In the genomic region with DNA sequence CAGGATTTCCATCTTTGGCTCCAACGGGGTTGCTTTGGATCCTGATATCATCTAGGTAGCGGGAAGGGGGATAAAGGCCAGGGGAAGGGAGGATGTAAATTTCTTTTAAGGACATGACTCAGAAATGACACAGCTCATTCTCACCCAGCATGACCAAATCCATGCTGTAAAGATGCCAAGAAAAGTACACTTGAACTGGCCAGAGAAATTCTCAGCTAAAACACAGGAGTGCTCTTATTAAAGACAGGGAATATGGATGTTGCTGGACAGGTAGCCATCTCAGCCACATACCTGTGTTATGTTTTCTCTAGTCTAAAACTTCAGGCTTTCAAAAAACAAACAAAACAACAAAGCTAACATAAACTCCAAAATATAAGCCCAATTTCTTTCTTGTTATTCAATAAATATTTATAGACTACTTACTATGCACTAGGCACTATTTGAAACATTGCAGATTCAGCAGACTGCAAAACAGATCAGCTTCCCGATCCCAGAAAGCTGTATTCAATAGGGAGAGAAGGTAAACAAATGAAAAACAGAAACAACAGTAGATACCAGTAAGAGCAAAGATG, we compare ENCODE assay signal across 8 cellular contexts.
DNase-seq lines count a peak whose midpoint lies in the region; ATAC-seq and TF ChIP-seq lines count a peak whose summit lies in the region.

No MANE protein-coding gene starts in this region.

- peak overlapping the region in 1 of 2 experiments; percentile 66; a peak in 1 of 4 replicates for H4K8ac ChIP-seq in IMR-90 (ENCODE audit: low read depth in 2 of 2, low read length in 2 of 2)

- 0 out of 2 replicates have a peak overlapping the region, but pooled peaks have one; percentile 53 for H3K4ac ChIP-seq in IMR-90 (ENCODE audit: low read depth, low read length)

- H3K27me3 Mint-ChIP-seq in chondrocyte (ENCODE audit: low read depth): no peaks in the 10 kb centered on the region

- in situ Hi-C loops in IMR-90 (cut with MboI; ENCODE audit: low sequenced_read_pairs): no loop called here

- intact Hi-C loops in IMR-90 (cut with micrococcal nuclease): no loop called here

- no peak overlapping the region for H3K18ac ChIP-seq in IMR-90 (ENCODE audit: low read depth, low read length)

- H2BK5ac ChIP-seq in IMR-90 (ENCODE audit: low read depth, low read length, poor library complexity, severe bottlenecking): no peak overlapping the region

- no peak overlapping the region for H4K91ac ChIP-seq in IMR-90 (ENCODE audit: insufficient read depth, low read depth, low read length)

- 0 out of 2 replicates have a peak overlapping the region, but pooled peaks have one; percentile 31 for H3K23ac ChIP-seq in IMR-90 (ENCODE audit: low read depth, low read length)

- TF ChIP-seq CTCF in IMR-90 (conservative IDR thresholded peaks at IDR 0.05; ENCODE audit: low read depth, low read length): no peak
- no peak for TF ChIP-seq CTCF in chondrocyte (IDR thresholded peaks at IDR 0.05)

- H3K9ac ChIP-seq in IMR-90 (ENCODE audit: low read depth, low read length): no peak overlapping the region

- H2BK120ac ChIP-seq in IMR-90 (ENCODE audit: low read depth, low read length): peak overlapping the region; percentile 35; the same call in 1 of the 2 replicates

- H3K4me2 ChIP-seq in IMR-90 (ENCODE audit: low read depth, low read length): peak overlapping the region; percentile 89

- DNase-seq in 8988T (peak; percentile 22), IMR-90 (peak; percentile 97), chondrocyte (ENCODE audit: low spot score) (no peak), medulla oblongata (ENCODE audit: extremely low spot score) (peak; percentile 14), iPS-NIHi11 (ENCODE audit: low spot score) (no peak)
- DNase-seq in activated CD8-positive, alpha-beta memory T cell treated with anti-CD3 and anti-CD28 coated beads, Interleukin-2, amount 50 U/mL, for 48 hours: no peak

- no peak overlapping the region for H3K56ac ChIP-seq in IMR-90 (ENCODE audit: extremely low read depth, insufficient read depth, low read length)

- peaks cover 7% of the 10 kb centered on the region for H3K4me1 ChIP-seq in IMR-90 (ENCODE audit: control insufficient read depth, insufficient read depth, low read length)

- peak overlapping the region; percentile 59; the same call in 1 of the 2 replicates for H2BK20ac ChIP-seq in IMR-90 (ENCODE audit: low read depth, low read length)

- peaks cover 2% of the 10 kb centered on the region; the same call in 1 of the 2 replicates for H3K27me3 ChIP-seq in IMR-90 (ENCODE audit: control insufficient read depth, insufficient read depth, low read length)

- no peak overlapping the region for H3K14ac ChIP-seq in IMR-90 (replicated peaks; ENCODE audit: low read depth, low read length)

- no peak overlapping the region for H2AK5ac ChIP-seq in IMR-90 (ENCODE audit: low read depth, low read length)

- H3K4me1 Mint-ChIP-seq in chondrocyte (ENCODE audit: low read depth): peaks cover 21% of the 10 kb centered on the region

- BruUV-seq in IMR-90 (replicated peaks; lab: Mats Ljungman, UMichigan): no TSS peak

- H3K9me3 Mint-ChIP-seq in chondrocyte (ENCODE audit: low read depth): peaks cover 4% of the 10 kb centered on the region

- no peak for TF ChIP-seq RAD21 in IMR-90 (IDR thresholded peaks at IDR 0.05; ENCODE audit: low read length)

- peak overlapping the region; percentile 67; the same call in 1 of the 2 replicates for H3K27ac ChIP-seq in IMR-90 (ENCODE audit: insufficient read depth, low read length)

- H3K9me1 ChIP-seq in IMR-90 (ENCODE audit: insufficient read depth, low read length): peaks cover 6% of the 10 kb centered on the region

- H3K4me3 Mint-ChIP-seq in chondrocyte (ENCODE audit: unreplicated experiment): peak overlapping the region; percentile 35

- POLR2A ChIA-PET in IMR-90 (lab: Charles Lee; ENCODE audit: unreplicated experiment): no interaction called here

- WGBS in IMR-90 (ENCODE audit: extremely low coverage in 2 of 2, insufficient read length in 1 of 2), 2 experiments: no CpG with 5 or more reads among the region's 3 CpGs

- no peaks in the 10 kb centered on the region for H3K36me3 ChIP-seq in IMR-90 (ENCODE audit: control insufficient read depth, insufficient read depth, low read length)

- no peaks in the 10 kb centered on the region for H3K9me3 ChIP-seq in IMR-90 (ENCODE audit: control insufficient read depth, insufficient read depth, low read length)

- CTCF ChIA-PET in IMR-90 (lab: Yijun Ruan, JAX): no interaction called here

- H4K5ac ChIP-seq in IMR-90 (ENCODE audit: low read depth, low read length): no peak overlapping the region

- H2BK15ac ChIP-seq in IMR-90 (ENCODE audit: low read depth, low read length): 0 out of 3 replicates have a peak overlapping the region, but pooled peaks have one; percentile 77

- no peaks in the 10 kb centered on the region for H4K20me1 ChIP-seq in IMR-90 (ENCODE audit: insufficient read depth, low read length)

- peak overlapping the region; percentile 92 for H3K27ac Mint-ChIP-seq in chondrocyte (ENCODE audit: unreplicated experiment)

- H3K36me3 Mint-ChIP-seq in chondrocyte (ENCODE audit: low read depth): no peaks in the 10 kb centered on the region

- H2AK9ac ChIP-seq in IMR-90 (replicated peaks; ENCODE audit: low read depth, low read length, poor library complexity): no peak overlapping the region

- ATAC-seq in IMR-90 (ENCODE audit: low read depth) (peak; percentile 90), HG03469 (IDR thresholded peaks at IDR 0.05; ENCODE audit: unreplicated experiment) (no peak), HG02571 (IDR thresholded peaks at IDR 0.05; ENCODE audit: unreplicated experiment) (no peak)

- dilution Hi-C loops in IMR-90 (cut with HindIII; ENCODE audit: low sequenced_read_pairs, unreplicated experiment): no loop called here

- no peak for TF ChIP-seq POLR2A in IMR-90 (IDR thresholded peaks at IDR 0.05; ENCODE audit: low read depth, low read length)

- H3K4me3 ChIP-seq in IMR-90 (ENCODE audit: insufficient read depth, low read depth, low read length): no peak overlapping the region

- no peak overlapping the region for H2AFZ ChIP-seq in IMR-90 (replicated peaks; ENCODE audit: low read length, poor library complexity)

- no peaks in the 10 kb centered on the region for H3K79me1 ChIP-seq in IMR-90 (ENCODE audit: low read depth in 1 of 2, low read length in 2 of 2)

TF ChIP-seq in IMR-90, 13 proteins besides CTCF, POLR2A, EP300 and RAD21:
- TF ChIP-seq MAFK (IDR thresholded peaks at IDR 0.05; ENCODE audit: low read depth, low read length): peak; percentile 21; the same call in 1 of the 2 replicates
- no peak for TF ChIP-seq MAZ (IDR thresholded peaks at IDR 0.05; ENCODE audit: borderline replicate concordance, low read depth, low read length)
- TF ChIP-seq CEBPB (IDR thresholded peaks at IDR 0.05; ENCODE audit: low read depth, low read length): peak; percentile 58
- TF ChIP-seq FOS (IDR thresholded peaks at IDR 0.05; ENCODE audit: low read depth, low read length): peak; percentile 77
- TF ChIP-seq NFE2L2 (IDR thresholded peaks at IDR 0.05; ENCODE audit: low read depth, low read length): peak; percentile 78

Comparison
In these comparisons a context has a peak if more than half of its experiments do, and no peak if none do; other contexts are left out.
1. DNase-seq: peak in 8988T (single experiment), IMR-90 (single experiment) and medulla oblongata (single experiment); none in chondrocyte (single experiment), iPS-NIHi11 (single experiment) and activated CD8-positive, alpha-beta memory T cell treated with anti-CD3 and anti-CD28 coated beads, Interleukin-2, amount 50 U/mL, for 48 hours (single experiment).